ENCODE assay signal across 13 cellular contexts in the genomic region with DNA sequence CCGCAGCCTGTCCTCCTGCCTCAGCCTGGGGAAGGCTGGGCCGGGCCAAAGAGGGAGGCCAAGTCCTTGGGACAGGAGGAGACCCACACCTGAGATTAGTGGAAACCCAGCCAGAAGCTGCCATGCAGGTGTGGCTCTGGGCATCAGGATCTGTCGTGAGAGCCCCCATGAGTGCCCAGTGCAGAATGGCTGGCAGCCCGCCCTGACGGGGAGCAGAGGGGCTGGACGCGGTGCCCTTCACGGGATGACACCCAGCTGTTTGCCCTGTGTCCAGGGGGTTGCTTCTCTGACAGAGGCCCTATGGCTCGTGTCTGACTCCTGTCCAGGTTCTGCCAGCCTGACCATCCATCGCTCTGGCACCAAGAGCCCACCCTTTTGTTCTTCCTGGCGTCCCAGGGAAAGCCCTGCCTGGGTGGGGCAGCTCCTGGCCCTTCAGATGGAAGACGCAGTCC. TPM values are rescaled to one million over a fixed set of nuclear protein-coding genes. Genes with fewer than 3 reads are reported as not detected.
A peak's percentile ranks its signal among the peaks of the same experiment; 100 is the strongest.
DNase-seq lines count a peak whose midpoint lies in the region; ATAC-seq, FAIRE-seq and TF ChIP-seq lines count a peak whose summit lies in the region.
"Had no signal": no experiment of that assay in that cellular context is flagged by ENCODE, and none has a peak within 500 bp of the region (broad histone marks: within the 10 kb centered on the region; RNA-seq: fewer than 3 reads in every experiment).

No MANE protein-coding gene starts in this region.

- peak; percentile 34 for DNase-seq in HuH-7.5 (ENCODE audit: low spot score)
- no peak for DNase-seq in H1 (ENCODE audit: low read depth in 1 of 2, low spot score in 2 of 2)
- no peak for DNase-seq in neural progenitor cell (ENCODE audit: low spot score)
- no peak for DNase-seq in natural killer cell
- DNase-seq in activated naive CD4-positive, alpha-beta T cell treated with anti-CD3 and anti-CD28 coated beads, Interleukin-2, amount 50 U/mL, for 16 hours: no peak
- DNase-seq in hypothalamus (lab: John Stamatoyannopoulos, UW): no peak
- DNase-seq: activated CD8-positive, alpha-beta memory T cell treated with anti-CD3 and anti-CD28 coated beads, Interleukin-2, amount 50 U/mL, for 4 hours; NK-92 treated with Interleukin-12 subunit alpha and Interleukin-12 subunit beta, amount 100 ng/mL, for 24 hours; T1000 had no signal

- H3K4me2 ChIP-seq in H1 (ENCODE audit: insufficient read depth in 1 of 2, low read depth in 2 of 2, low read length in 2 of 2) (no peak overlapping the region), neural progenitor cell (peak overlapping the region; percentile 61)

- no peak overlapping the region for H3K4ac ChIP-seq in H1 (replicated peaks; ENCODE audit: insufficient read length, low read depth, low read length)

- no peak overlapping the region for H3K18ac ChIP-seq in H1 (ENCODE audit: extremely low read depth, low read length)

- peaks cover 31% of the 10 kb centered on the region for H3K4me1 Mint-ChIP-seq in neural progenitor cell
- peaks cover 5 to 13% of the 10 kb centered on the region in 2 donors for H3K4me1 Mint-ChIP-seq in natural killer cell

- H3K4me3 ChIP-seq in H1 (ENCODE audit: extremely low read depth in 1 of 4, insufficient read depth in 2 of 4, low read depth in 3 of 4, low read length in 4 of 4) (no peak overlapping the region), neural progenitor cell (no peak overlapping the region)

- H2AK5ac ChIP-seq in H1 (ENCODE audit: low read depth, low read length): no peak overlapping the region

- H4K8ac ChIP-seq in H1 (ENCODE audit: extremely low read depth, insufficient read depth, low read length): no peak overlapping the region

- CTCF ChIA-PET in H1 (lab: Charles Lee; ENCODE audit: partially characterized antibody): interaction anchor here (0.6 to 9.2 kb wide), 8 partner anchors 7 to 371 kb away, joined by 3 to 62 read pairs (median 4); a partner anchor contains a TSS

- H3K79me1 ChIP-seq in H1 (ENCODE audit: low read depth, low read length): peaks cover 6% of the 10 kb centered on the region

- no peak overlapping the region for H2BK12ac ChIP-seq in H1 (ENCODE audit: low read depth, low read length)

- H2BK5ac ChIP-seq in H1 (ENCODE audit: low read depth, low read length): 0 out of 2 replicates have a peak overlapping the region, but pooled peaks have one; percentile 16

- intact Hi-C loops in natural killer cell (cut with micrococcal nuclease): no loop called here

- H3K23ac ChIP-seq in H1 (ENCODE audit: insufficient read length): no peak overlapping the region

- no peak overlapping the region for H2AFZ ChIP-seq in H1 (ENCODE audit: low read length)
- no peak overlapping the region for H2AFZ ChIP-seq in neural progenitor cell (replicated peaks)

- no peak for ATAC-seq in natural killer cell

- no peak overlapping the region for H2BK15ac ChIP-seq in H1 (ENCODE audit: low read length)

- H4K5ac ChIP-seq in H1 (ENCODE audit: insufficient read length, low read depth, low read length): no peak overlapping the region

- no peak for TF ChIP-seq EP300 in H1 (IDR thresholded peaks at IDR 0.05; ENCODE audit: borderline replicate concordance in 1 of 2, low read depth in 2 of 2, low read length in 2 of 2)

- H3F3A ChIP-seq in neural progenitor cell (ENCODE audit: low read depth): peaks cover 49% of the 10 kb centered on the region

- H4K20me1 ChIP-seq in H1 (replicated peaks in 1 of 2; ENCODE audit: control insufficient read depth in 1 of 2, insufficient read depth in 2 of 2, low read length in 2 of 2) (peaks cover 16 to 39% of the 10 kb centered on the region in 2 experiments), neural progenitor cell (ENCODE audit: low read depth) (peaks cover 80% of the 10 kb centered on the region)

- no peaks in the 10 kb centered on the region for H3K27me3 ChIP-seq in H1 (replicated peaks in 1 of 4; ENCODE audit: control insufficient read depth in 3 of 4, extremely low read depth in 1 of 4, insufficient read depth in 3 of 4, low read length in 3 of 4)
- H3K27me3 ChIP-seq in neural progenitor cell: no peaks in the 10 kb centered on the region

- 91% methylated on average over 12 of the region's 12 CpGs; no CpG with 5 or more reads in 1 of the 2 experiments for WGBS in H1 (ENCODE audit: extremely low coverage in 1 of 2, insufficient coverage in 1 of 2, insufficient read length in 1 of 2, insufficient replicate concordance in 2 of 2, low coverage in 1 of 2, low lambda C conversion rate in 2 of 2, missing lambda C conversion rate in 1 of 2), 2 experiments

- H4K91ac ChIP-seq in H1 (replicated peaks; ENCODE audit: insufficient read length, low read length): no peak overlapping the region

- TF ChIP-seq CTCF in H1 (IDR thresholded peaks at IDR 0.05; ENCODE audit: control extremely low read depth in 1 of 3, insufficient read depth in 1 of 3, low read depth in 1 of 3, low read length in 3 of 3): no peak
- no peak for TF ChIP-seq CTCF in neural progenitor cell (IDR thresholded peaks at IDR 0.05)
- no peak for TF ChIP-seq CTCF in natural killer cell (IDR thresholded peaks at IDR 0.05)

- H3K9me3 Mint-ChIP-seq in neural progenitor cell (no peaks in the 10 kb centered on the region), natural killer cell (no peaks in the 10 kb centered on the region)

- no peak overlapping the region for H3K9ac ChIP-seq in H1 (replicated peaks in 1 of 4; ENCODE audit: extremely low read depth in 1 of 4, low read depth in 3 of 4, low read length in 3 of 4)
- H3K9ac ChIP-seq in neural progenitor cell: no peak overlapping the region

- no peaks in the 10 kb centered on the region for H3K9me3 ChIP-seq in H1 (ENCODE audit: insufficient read depth in 2 of 2, low read depth in 1 of 2, low read length in 1 of 2)
- no peaks in the 10 kb centered on the region for H3K9me3 ChIP-seq in neural progenitor cell (ENCODE audit: low read depth)

- H2BK120ac ChIP-seq in H1 (replicated peaks; ENCODE audit: low read depth, low read length): no peak overlapping the region

- peaks cover 0 to 6% of the 10 kb centered on the region in 2 experiments; a peak in 2 of 4 replicates for H3K79me2 ChIP-seq in H1 (ENCODE audit: control insufficient read depth in 1 of 2, insufficient read depth in 2 of 2, low read length in 2 of 2)
- H3K79me2 ChIP-seq in neural progenitor cell (ENCODE audit: low read depth): peaks cover 15% of the 10 kb centered on the region

- peaks cover 0 to 13% (median 1%) of the 10 kb centered on the region in 4 experiments; a peak in 4 of 7 replicates for H3K4me1 ChIP-seq in H1 (replicated peaks in 1 of 4; ENCODE audit: control insufficient read depth in 3 of 4, insufficient read depth in 4 of 4, low read length in 3 of 4)
- peaks cover 11% of the 10 kb centered on the region for H3K4me1 ChIP-seq in neural progenitor cell

- no peak overlapping the region for H3K14ac ChIP-seq in H1 (ENCODE audit: insufficient read length)

- TF ChIP-seq RAD21 in H1 (IDR thresholded peaks at IDR 0.05 in 1 of 2, conservative IDR thresholded peaks at IDR 0.05 in 1 of 2; ENCODE audit: low read depth in 2 of 2, low read length in 2 of 2): no peak

- H3K27ac Mint-ChIP-seq in neural progenitor cell (peak overlapping the region; percentile 88), natural killer cell (no peak overlapping the region)
- H3K27ac Mint-ChIP-seq: progenitor cell of endocrine pancreas had no signal

- H3K4me3 Mint-ChIP-seq in neural progenitor cell: peak overlapping the region; percentile 77
- no peak overlapping the region for H3K4me3 Mint-ChIP-seq in natural killer cell

- peaks cover 8% of the 10 kb centered on the region for H3K27me3 Mint-ChIP-seq in neural progenitor cell (ENCODE audit: insufficient read depth, low read depth)
- H3K27me3 Mint-ChIP-seq in natural killer cell (ENCODE audit: low read depth in 2 of 2): peaks cover 2 to 3% of the 10 kb centered on the region in 2 donors
- H3K27me3 Mint-ChIP-seq: progenitor cell of endocrine pancreas had no signal

- no peak overlapping the region for H3K27ac ChIP-seq in H1 (ENCODE audit: low read depth, low read length)
- peak overlapping the region; percentile 63 for H3K27ac ChIP-seq in neural progenitor cell

- no peaks in the 10 kb centered on the region; the same call in 1 of the 2 replicates for H3K23me2 ChIP-seq in H1 (ENCODE audit: low read depth, low read length)

- no peak for TF ChIP-seq POLR2A in H1 (IDR thresholded peaks at IDR 0.05; ENCODE audit: control extremely low read depth in 1 of 2, low read depth in 2 of 2, low read length in 2 of 2)

- H3K56ac ChIP-seq in H1 (replicated peaks; ENCODE audit: insufficient read length, low read depth, low read length): no peak overlapping the region

- H3K36me3 Mint-ChIP-seq in neural progenitor cell (peaks cover 16% of the 10 kb centered on the region), natural killer cell (no peaks in the 10 kb centered on the region)

- POLR2A ChIA-PET in H1 (lab: Charles Lee; ENCODE audit: partially characterized antibody): interaction anchor here (1.1 to 11.2 kb wide), 5 partner anchors 8 to 31 kb away, joined by 3 to 223 read pairs (median 18); a partner anchor contains a TSS

- no peak for FAIRE-seq in H1 (lab: Jason Lieb, UNC)
- FAIRE-seq: D721Med, urothelium cell line had no signal

- peaks cover 13 to 38% (median 26%) of the 10 kb centered on the region in 4 experiments; a peak in 7 of 8 replicates for H3K36me3 ChIP-seq in H1 (ENCODE audit: control insufficient read depth in 2 of 4, insufficient read depth in 4 of 4, low read length in 3 of 4)
- no peaks in the 10 kb centered on the region for H3K36me3 ChIP-seq in neural progenitor cell

- no peak overlapping the region for H2BK20ac ChIP-seq in H1 (ENCODE audit: low read length)

RNA-seq across cellular contexts. Expression of a gene that starts 8.5 kb away (rescaled TPM):
- 32.3 and 35.3 TPM in 2 replicates for total RNA-seq in H1 (2021; fragmentation: NEBNext Ultra II Directional; extraction: Animal tissue kit (Norgen Biotek cat#: 25700))
- polyA plus RNA-seq in H1 (2011; rRNA removed): 64.8 and 78.8 TPM in 2 replicates
- 58.4 TPM for polyA plus RNA-seq in H1 (2011; cell fraction: cytosol; rRNA removed)
- polyA plus RNA-seq in H1 (2011; cell fraction: nucleus; rRNA removed): 75.1 TPM
- polyA plus RNA-seq in H1 (2012, experiment 1 of 2): 19.5 to 34.6 TPM (median 30.7 TPM) in 4 replicates
- polyA plus RNA-seq in H1 (2012, experiment 2 of 2): 28.6 TPM
- polyA plus RNA-seq in H1 (2013, experiment 1 of 2): 28.2 TPM
- polyA plus RNA-seq in H1 (2013, experiment 2 of 2): 28.5 TPM
- polyA minus RNA-seq in H1 (2011; rRNA and poly(A)+ RNA removed): 13.3 and 14.7 TPM in 2 replicates
- polyA minus RNA-seq in H1 (2011; cell fraction: cytosol; rRNA and poly(A)+ RNA removed): 22.6 TPM
- 19.6 TPM for polyA minus RNA-seq in H1 (2011; cell fraction: nucleus; rRNA and poly(A)+ RNA removed)
- total RNA-seq in neural progenitor cell (ENCODE audit: low replicate concordance) (11.8 and 52.8 TPM in 2 replicates), natural killer cell (under 1 TPM in 2 of 3 donors, not detected in 1; 0.31 to 0.39 TPM)
- polyA plus RNA-seq: keratinocyte had no signal

RNA-seq across cellular contexts. Expression of a gene that starts 21.8 kb away (rescaled TPM):
- total RNA-seq in H1 (2021; fragmentation: NEBNext Ultra II Directional; extraction: Animal tissue kit (Norgen Biotek cat#: 25700)): 2.8 and 4.8 TPM in 2 replicates
- 2.6 and 3.5 TPM in 2 replicates for polyA plus RNA-seq in H1 (2011; rRNA removed)
- polyA plus RNA-seq in H1 (2011; cell fraction: cytosol; rRNA removed): 3.5 TPM
- polyA plus RNA-seq in H1 (2011; cell fraction: nucleus; rRNA removed): 3.0 TPM
- polyA plus RNA-seq in H1 (2012, experiment 1 of 2): 1.1 to 2.7 TPM (median 2.4 TPM) in 4 replicates
- polyA plus RNA-seq in H1 (2012, experiment 2 of 2): 2.3 TPM
- polyA plus RNA-seq in H1 (2013, experiment 1 of 2): 2.1 TPM
- 2.0 TPM for polyA plus RNA-seq in H1 (2013, experiment 2 of 2)
- polyA minus RNA-seq in H1 (2011; rRNA and poly(A)+ RNA removed): 0.98 and 1.5 TPM in 2 replicates
- 2.1 TPM for polyA minus RNA-seq in H1 (2011; cell fraction: cytosol; rRNA and poly(A)+ RNA removed)
- 0.60 TPM for polyA minus RNA-seq in H1 (2011; cell fraction: nucleus; rRNA and poly(A)+ RNA removed)
- total RNA-seq in neural progenitor cell (ENCODE audit: low replicate concordance): not detected in 2 replicates
- total RNA-seq in natural killer cell: not detected
- total RNA-seq: progenitor cell of endocrine pancreas had no signal
- polyA plus RNA-seq: keratinocyte had no signal

RNA-seq across cellular contexts. Expression of a gene that starts 27.4 kb away (rescaled TPM):
- total RNA-seq in H1 (2021; fragmentation: NEBNext Ultra II Directional; extraction: Animal tissue kit (Norgen Biotek cat#: 25700)): not detected in 2 replicates
- not detected in 2 replicates for polyA plus RNA-seq in H1 (2011; rRNA removed)
- polyA plus RNA-seq in H1 (2011; cell fraction: cytosol; rRNA removed): not detected
- polyA plus RNA-seq in H1 (2011; cell fraction: nucleus; rRNA removed): not detected
- not detected in 4 replicates for polyA plus RNA-seq in H1 (2012, experiment 1 of 2)
- polyA plus RNA-seq in H1 (2012, experiment 2 of 2): not detected
- not detected for polyA plus RNA-seq in H1 (2013, experiment 1 of 2)
- not detected for polyA plus RNA-seq in H1 (2013, experiment 2 of 2)
- not detected in 2 replicates for polyA minus RNA-seq in H1 (2011; rRNA and poly(A)+ RNA removed)
- polyA minus RNA-seq in H1 (2011; cell fraction: cytosol; rRNA and poly(A)+ RNA removed): not detected
- polyA minus RNA-seq in H1 (2011; cell fraction: nucleus; rRNA and poly(A)+ RNA removed): not detected
- total RNA-seq in neural progenitor cell (ENCODE audit: low replicate concordance): not detected in 2 replicates
- not detected for total RNA-seq in natural killer cell
- total RNA-seq: progenitor cell of endocrine pancreas had no signal
- polyA plus RNA-seq: keratinocyte had no signal

RNA-seq across cellular contexts. Expression of a gene that starts 33.7 kb away (rescaled TPM):
- total RNA-seq in H1 (2021; fragmentation: NEBNext Ultra II Directional; extraction: Animal tissue kit (Norgen Biotek cat#: 25700)): 30.5 and 31.6 TPM in 2 replicates
- 37.6 and 52.1 TPM in 2 replicates for polyA plus RNA-seq in H1 (2011; rRNA removed)
- polyA plus RNA-seq in H1 (2011; cell fraction: cytosol; rRNA removed): 36.0 TPM
- 44.9 TPM for polyA plus RNA-seq in H1 (2011; cell fraction: nucleus; rRNA removed)
- polyA plus RNA-seq in H1 (2012, experiment 1 of 2): 16.4 to 27.5 TPM (median 25.2 TPM) in 4 replicates
- polyA plus RNA-seq in H1 (2012, experiment 2 of 2): 26.0 TPM
- 32.4 TPM for polyA plus RNA-seq in H1 (2013, experiment 1 of 2)
- 37.1 TPM for polyA plus RNA-seq in H1 (2013, experiment 2 of 2)
- 9.3 and 15.5 TPM in 2 replicates for polyA minus RNA-seq in H1 (2011; rRNA and poly(A)+ RNA removed)
- 19.5 TPM for polyA minus RNA-seq in H1 (2011; cell fraction: cytosol; rRNA and poly(A)+ RNA removed)
- 12.9 TPM for polyA minus RNA-seq in H1 (2011; cell fraction: nucleus; rRNA and poly(A)+ RNA removed)
- total RNA-seq in neural progenitor cell (ENCODE audit: low replicate concordance) (2.4 and 3.4 TPM in 2 replicates), natural killer cell (10 to 100 TPM; 10.3 to 19.4 (median 12.0) TPM)

RNA-seq across cellular contexts. Expression of a gene that starts 37.1 kb away (rescaled TPM):
- total RNA-seq in H1 (2021; fragmentation: NEBNext Ultra II Directional; extraction: Animal tissue kit (Norgen Biotek cat#: 25700)): not detected in 2 replicates
- polyA plus RNA-seq in H1 (2011; rRNA removed): 0.14 TPM in 1 of 2 replicates, not detected in the other
- polyA plus RNA-seq in H1 (2011; cell fraction: cytosol; rRNA removed): 0.05 TPM
- polyA plus RNA-seq in H1 (2011; cell fraction: nucleus; rRNA removed): 0.31 TPM
- 0.07 TPM in 1 of 4 replicates, not detected in the others for polyA plus RNA-seq in H1 (2012, experiment 1 of 2)
- polyA plus RNA-seq in H1 (2012, experiment 2 of 2): not detected
- polyA plus RNA-seq in H1 (2013, experiment 1 of 2): not detected
- polyA plus RNA-seq in H1 (2013, experiment 2 of 2): 0.02 TPM
- polyA minus RNA-seq in H1 (2011; rRNA and poly(A)+ RNA removed): not detected in 2 replicates
- not detected for polyA minus RNA-seq in H1 (2011; cell fraction: cytosol; rRNA and poly(A)+ RNA removed)
- polyA minus RNA-seq in H1 (2011; cell fraction: nucleus; rRNA and poly(A)+ RNA removed): not detected
- total RNA-seq in neural progenitor cell (ENCODE audit: low replicate concordance) (not detected in 2 replicates), natural killer cell (not detected)
- total RNA-seq: progenitor cell of endocrine pancreas had no signal
- polyA plus RNA-seq: keratinocyte had no signal
